In the genomic region with DNA sequence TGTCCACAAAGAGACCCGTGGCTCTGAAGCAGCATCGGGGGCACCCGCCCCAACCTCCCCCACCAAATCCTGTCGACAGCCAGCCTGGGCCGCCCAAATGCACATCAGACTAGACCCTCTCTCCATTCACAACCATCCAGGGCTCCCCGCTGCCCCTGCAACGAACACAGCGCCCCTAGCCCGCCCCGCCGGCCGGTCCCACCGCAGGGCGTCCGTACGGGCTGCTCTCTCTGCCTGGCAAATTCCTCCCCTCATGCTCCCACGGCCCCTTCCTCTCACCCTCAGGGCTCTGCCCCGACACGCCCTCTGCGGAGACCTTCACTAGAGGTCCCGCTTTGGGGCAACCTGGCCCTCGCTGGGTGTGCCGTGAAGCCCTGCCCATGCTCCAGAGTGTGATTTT, we compare ENCODE assay signal across 20 cellular contexts.
"Had no signal": no experiment of that assay in that cellular context is flagged by ENCODE, and none has a peak within 500 bp of the region (broad histone marks: within the 10 kb centered on the region; RNA-seq: fewer than 3 reads in every experiment).

No MANE protein-coding gene starts in this region.

- H3K9me3 ChIP-seq: right atrium auricular region, suprapubic skin had no signal

- H3K27me3 Mint-ChIP-seq: brain; central memory CD8-positive, alpha-beta T cell; progenitor cell of endocrine pancreas had no signal

- DNase-seq: activated effector memory CD4-positive, alpha-beta T cell treated with anti-CD3 and anti-CD28 coated beads, Interleukin-2, amount 50 U/mL, for 16 hours; amygdala; cortex of kidney; effector CD8-positive, alpha-beta T cell; foreskin keratinocyte; glutamatergic neuron; kidney glomerular epithelial cell; mesendoderm; natural killer cell; stimulated activated CD4-positive, alpha-beta T cell treated with anti-CD3 and anti-CD28 coated beads, Interleukin-15, amount 100 ng/mL, for 24 hours; stimulated activated CD4-positive, alpha-beta T cell treated with anti-CD3 and anti-CD28 coated beads, Interleukin-4, amount 100 ng/mL, for 1 hour; stimulated activated naive CD4-positive, alpha-beta T cell treated with Interleukin-2 at 50 U/mL for 16 hours; trophoblast cell had no signal

- H3K9me3 Mint-ChIP-seq: activated naive CD4-positive, alpha-beta T cell treated with anti-CD3 and anti-CD28 coated beads, Interleukin-2, amount 50 U/mL, for 72 hours; brain; central memory CD8-positive, alpha-beta T cell; natural killer cell had no signal

- H3K36me3 Mint-ChIP-seq: natural killer cell had no signal

- H3K4me3 ChIP-seq: right atrium auricular region, skin epidermis, suprapubic skin had no signal

- H3K4me3 Mint-ChIP-seq: brain; central memory CD8-positive, alpha-beta T cell; natural killer cell had no signal

- ATAC-seq: activated naive CD4-positive, alpha-beta T cell treated with anti-CD3 and anti-CD28 coated beads, Interleukin-2, amount 50 U/mL, for 72 hours; foreskin keratinocyte; natural killer cell had no signal

- H3K4me1 ChIP-seq: foreskin keratinocyte had no signal

- H3K27ac Mint-ChIP-seq: activated naive CD4-positive, alpha-beta T cell treated with anti-CD3 and anti-CD28 coated beads, Interleukin-2, amount 50 U/mL, for 72 hours; natural killer cell; progenitor cell of endocrine pancreas had no signal

- H3K27ac ChIP-seq: foreskin keratinocyte, right atrium auricular region, skin epidermis, suprapubic skin had no signal

- H3K27me3 ChIP-seq: foreskin keratinocyte, right atrium auricular region, suprapubic skin had no signal
